In genomic region chr14:61701946-61702345, GRCh38 we compare ENCODE assay signal across 15 cellular contexts. TPM values are rescaled to one million over a fixed set of nuclear protein-coding genes. Genes with fewer than 3 reads are reported as not detected.
A peak's percentile ranks its signal among the peaks of the same experiment; 100 is the strongest.
DNase-seq lines count a peak whose midpoint lies in the region; ATAC-seq and TF ChIP-seq lines count a peak whose summit lies in the region.
"Had no signal": no experiment of that assay in that cellular context is flagged by ENCODE, and none has a peak within 500 bp of the region (broad histone marks: within the 10 kb centered on the region; RNA-seq: fewer than 3 reads in every experiment).

No MANE protein-coding gene starts in this region.

- no peaks in the 10 kb centered on the region for H3K36me3 ChIP-seq in Loucy (ENCODE audit: insufficient read depth, low read length)

- peak overlapping the region; percentile 96 for H3K4me3 ChIP-seq in Loucy (ENCODE audit: low read length, poor library complexity, severe bottlenecking)
- H3K4me3 ChIP-seq: lung had no signal

- H4K20me1 ChIP-seq in Loucy (ENCODE audit: insufficient read depth, low read length, poor library complexity, severe bottlenecking), result peaks cover 99% of the 10 kb centered on the region

- H3K27me3 ChIP-seq in Loucy (ENCODE audit: insufficient read depth, low read length, poor library complexity, severe bottlenecking), result no peaks in the 10 kb centered on the region

- peak overlapping the region; percentile 54 for H3K4me3 Mint-ChIP-seq in T-helper 1 cell treated with Interleukin-12 subunit alpha and Interleukin-12 subunit beta and Interleukin-4 antibody, amounts not matched to agents 30 μg/mL and 1 μg/mL, for 36 hours
- peak overlapping the region in 6 of 10 donors; percentile 17 to 38 (median 32) for H3K4me3 Mint-ChIP-seq in naive thymus-derived CD8-positive, alpha-beta T cell
- H3K4me3 Mint-ChIP-seq: dendritic cell treated with granulocyte-macrophage colony-stimulating factor and Interleukin-4, amounts not matched to agents 40 ng/mL and 50 ng/mL, for 4 days had no signal

- no peak overlapping the region for H3K9ac ChIP-seq in Loucy (ENCODE audit: low read depth, low read length, poor library complexity, severe bottlenecking)

- peak overlapping the region; percentile 58 for H3K27ac Mint-ChIP-seq in T-helper 1 cell treated with Interleukin-12 subunit alpha and Interleukin-12 subunit beta and Interleukin-4 antibody, amounts not matched to agents 30 μg/mL and 1 μg/mL, for 36 hours
- peak overlapping the region in 5 of 10 donors; percentile 22 to 66 (median 29) for H3K27ac Mint-ChIP-seq in naive thymus-derived CD8-positive, alpha-beta T cell
- H3K27ac Mint-ChIP-seq: dendritic cell treated with granulocyte-macrophage colony-stimulating factor and Interleukin-4, amounts not matched to agents 40 ng/mL and 50 ng/mL, for 4 days had no signal

- H3K4me2 ChIP-seq in Loucy (ENCODE audit: low read depth, low read length, poor library complexity, severe bottlenecking), result peak overlapping the region; percentile 82

- H3F3A ChIP-seq in Loucy (ENCODE audit: low read depth), result no peaks in the 10 kb centered on the region

- TF ChIP-seq CTCF in Loucy (conservative IDR thresholded peaks at IDR 0.05; ENCODE audit: low read length), result no peak

- peaks cover 30% of the 10 kb centered on the region for H3K36me3 Mint-ChIP-seq in T-helper 1 cell treated with Interleukin-12 subunit alpha and Interleukin-12 subunit beta and Interleukin-4 antibody, amounts not matched to agents 30 μg/mL and 1 μg/mL, for 36 hours (ENCODE audit: low read depth)
- H3K36me3 Mint-ChIP-seq in naive thymus-derived CD8-positive, alpha-beta T cell, result peaks cover 0 to 4% (median 4%) of the 10 kb centered on the region in 3 donors

- H3K4me1 ChIP-seq in Loucy (ENCODE audit: insufficient read depth, low read length, poor library complexity, severe bottlenecking), result peaks cover 79% of the 10 kb centered on the region

- no peak overlapping the region for H2AFZ ChIP-seq in Loucy (ENCODE audit: low read length)

- H3K4me1 Mint-ChIP-seq in T-helper 1 cell treated with Interleukin-12 subunit alpha and Interleukin-12 subunit beta and Interleukin-4 antibody, amounts not matched to agents 30 μg/mL and 1 μg/mL, for 36 hours (ENCODE audit: low read depth), result peaks cover 70% of the 10 kb centered on the region
- peaks cover 28 to 94% (median 80%) of the 10 kb centered on the region in 4 donors for H3K4me1 Mint-ChIP-seq in naive thymus-derived CD8-positive, alpha-beta T cell

- H3K9me2 ChIP-seq in Loucy (replicated peaks; ENCODE audit: low read depth, low read length), result no peaks in the 10 kb centered on the region

- no peaks in the 10 kb centered on the region for H3K9me3 Mint-ChIP-seq in T-helper 1 cell treated with Interleukin-12 subunit alpha and Interleukin-12 subunit beta and Interleukin-4 antibody, amounts not matched to agents 30 μg/mL and 1 μg/mL, for 36 hours
- peaks cover 0 to 1% (median 0%) of the 10 kb centered on the region in 9 donors for H3K9me3 Mint-ChIP-seq in naive thymus-derived CD8-positive, alpha-beta T cell
- H3K9me3 Mint-ChIP-seq: dendritic cell treated with granulocyte-macrophage colony-stimulating factor and Interleukin-4, amounts not matched to agents 40 ng/mL and 50 ng/mL, for 4 days had no signal

- no peaks in the 10 kb centered on the region for H3K9me3 ChIP-seq in Loucy (ENCODE audit: insufficient read depth, low read depth, low read length)

- no peaks in the 10 kb centered on the region for H3K27me3 Mint-ChIP-seq in T-helper 1 cell treated with Interleukin-12 subunit alpha and Interleukin-12 subunit beta and Interleukin-4 antibody, amounts not matched to agents 30 μg/mL and 1 μg/mL, for 36 hours (ENCODE audit: low read depth)
- no peaks in the 10 kb centered on the region for H3K27me3 Mint-ChIP-seq in naive thymus-derived CD8-positive, alpha-beta T cell
- H3K27me3 Mint-ChIP-seq: dendritic cell treated with granulocyte-macrophage colony-stimulating factor and Interleukin-4, amounts not matched to agents 40 ng/mL and 50 ng/mL, for 4 days had no signal

- peak in 1 of 2 donors; percentile 5 for ATAC-seq in naive thymus-derived CD8-positive, alpha-beta T cell
- no peak for ATAC-seq in HG03565 (IDR thresholded peaks at IDR 0.05; ENCODE audit: unreplicated experiment)
- ATAC-seq: PC-3 had no signal

- POLR2A ChIA-PET in naive thymus-derived CD8-positive, alpha-beta T cell (lab: Charles Lee), result interaction anchor here (0.5 to 1.4 kb wide), 3 partner anchors 12 to 190 kb away, joined by 3 to 7 read pairs (median 4); no protein-coding TSS in a partner anchor

- no peak for DNase-seq in T-helper 1 cell
- peak; percentile 48 for DNase-seq in amniotic epithelial cell (ENCODE audit: low read depth)
- no peak for DNase-seq in naive thymus-derived CD8-positive, alpha-beta T cell
- DNase-seq in NCI-H2171 (lab: John Stamatoyannopoulos, UW), result no peak
- DNase-seq in NCI-H2029 (lab: John Stamatoyannopoulos, UW), result no peak
- DNase-seq: amygdala, COR-L47, NCI-H1417 treated with DMSO at 0.1 percent for 48 hours, NCI-H524, PC-3 had no signal

- H3K79me2 ChIP-seq in Loucy (ENCODE audit: insufficient read depth, low read length), result peaks cover 100% of the 10 kb centered on the region

RNA-seq across cellular contexts. Expression of gene HIF1A, which starts 6.6 kb away (rescaled TPM):
- total RNA-seq in naive thymus-derived CD8-positive, alpha-beta T cell, result 10 to 100 TPM; 91.4 to 97.5 TPM
- 10 to 100 TPM; 51.7 to 63.5 (median 54.4) TPM for polyA plus RNA-seq in naive thymus-derived CD8-positive, alpha-beta T cell
